ENCODE assay signal across 1 cellular context in genomic region chr2:150557020-150557644, GRCh38.
TF ChIP-seq lines count a peak whose summit lies in the region.

No MANE protein-coding gene starts in this region.

TF ChIP-seq in GM23338, 12 proteins besides CTCF, POLR2A, EP300 and RAD21 (continued from another document):
- no peak for TF ChIP-seq STAT1 (IDR thresholded peaks at IDR 0.05; ENCODE audit: unreplicated experiment)
- no peak for TF ChIP-seq ZNF462 (CRISPR knock-in tag; IDR thresholded peaks at IDR 0.05)
- TF ChIP-seq ZNF331 (CRISPR knock-in tag; IDR thresholded peaks at IDR 0.05; ENCODE audit: low read depth), result no peak
- no peak for TF ChIP-seq JUNB (IDR thresholded peaks at IDR 0.05; ENCODE audit: unreplicated experiment)
